1 cellular context compared by ENCODE assay signal in genomic region chr19:47109541-47110375, GRCh38.
TF ChIP-seq lines count a peak whose summit lies in the region.

No MANE protein-coding gene starts in this region.

TF ChIP-seq in K562, 482 proteins besides CTCF, POLR2A, EP300 and RAD21 (continued from another document):
- peak; percentile 77 for TF ChIP-seq NEUROD1 (IDR thresholded peaks at IDR 0.05; ENCODE audit: borderline replicate concordance, low read depth, low read length, partially characterized antibody)
- peak; percentile 65 for TF ChIP-seq ARID4B (CRISPR knock-in tag; IDR thresholded peaks at IDR 0.05)
- TF ChIP-seq CREM (IDR thresholded peaks at IDR 0.05; ENCODE audit: low read depth), result peak; percentile 84
- 0 out of 2 replicates have a peak, but pooled peaks have one; percentile 50 for TF ChIP-seq ZNF197 (CRISPR knock-in tag; IDR thresholded peaks at IDR 0.05; ENCODE audit: low read depth)
- TF ChIP-seq NFXL1 (CRISPR knock-in tag; IDR thresholded peaks at IDR 0.05), result peak; percentile 21; the same call in 1 of the 2 replicates
- TF ChIP-seq GTF2B (IDR thresholded peaks at IDR 0.05; ENCODE audit: extremely low read depth, insufficient read length), result peak; percentile 51
- no peak for TF ChIP-seq OTX1 (CRISPR knock-in tag; IDR thresholded peaks at IDR 0.05)
- no peak for TF ChIP-seq ZNF134 (CRISPR knock-in tag; conservative IDR thresholded peaks at IDR 0.05)
- 0 out of 2 replicates have a peak, but pooled peaks have one; percentile 39 for TF ChIP-seq MTA3 (IDR thresholded peaks at IDR 0.05; ENCODE audit: borderline replicate concordance)
- no peak for TF ChIP-seq ZNF77 (CRISPR knock-in tag; IDR thresholded peaks at IDR 0.05)
- peak; percentile 92 for TF ChIP-seq NFE2 (IDR thresholded peaks at IDR 0.05; ENCODE audit: low read depth)
- TF ChIP-seq TFAM (CRISPR knock-in tag; conservative IDR thresholded peaks at IDR 0.05), result no peak
- no peak for TF ChIP-seq PBX2 (CRISPR knock-in tag; IDR thresholded peaks at IDR 0.05; ENCODE audit: low read depth)
- TF ChIP-seq PBX2 (tag; conservative IDR thresholded peaks at IDR 0.05; ENCODE audit: low read depth), result peak; percentile 87
- TF ChIP-seq ERF (CRISPR knock-in tag; IDR thresholded peaks at IDR 0.05), result 0 out of 2 replicates have a peak, but pooled peaks have one; percentile 11
- no peak for TF ChIP-seq BRF2 (IDR thresholded peaks at IDR 0.05; ENCODE audit: borderline replicate concordance, insufficient read depth, insufficient read length)
- TF ChIP-seq PHF8 (IDR thresholded peaks at IDR 0.05; ENCODE audit: borderline replicate concordance, low read length), result peak; percentile 23; the same call in 1 of the 2 replicates
- TF ChIP-seq CXXC5 (CRISPR knock-in tag; IDR thresholded peaks at IDR 0.05), result peak; percentile 81
- TF ChIP-seq TCF15 (CRISPR knock-in tag; IDR thresholded peaks at IDR 0.05), result no peak
- TF ChIP-seq ZNF12 (CRISPR knock-in tag; IDR thresholded peaks at IDR 0.05), result no peak
- peak; percentile 6 to 48; a peak in 1 of 4 replicates for TF ChIP-seq FOXA3 (CRISPR knock-in tag; conservative IDR thresholded peaks at IDR 0.05 in 1 of 2, IDR thresholded peaks at IDR 0.05 in 1 of 2)
- 0 out of 4 replicates have a peak, but pooled peaks of 1 of the 2 experiments have one; percentile 8 for TF ChIP-seq TEAD1 (CRISPR knock-in tag; IDR thresholded peaks at IDR 0.05)
- TF ChIP-seq MEIS2 (IDR thresholded peaks at IDR 0.05; ENCODE audit: partially characterized antibody), result peak; percentile 89
- TF ChIP-seq ASH1L (IDR thresholded peaks at IDR 0.05; ENCODE audit: borderline replicate concordance, low read depth, partially characterized antibody), result no peak
- peak; percentile 80 for TF ChIP-seq BRD9 (IDR thresholded peaks at IDR 0.05; ENCODE audit: low read depth, partially characterized antibody)
- TF ChIP-seq KLF13 (tag; IDR thresholded peaks at IDR 0.05; ENCODE audit: borderline replicate concordance, low read depth), result 0 out of 2 replicates have a peak, but pooled peaks have one; percentile 55
- 0 out of 2 replicates have a peak, but pooled peaks have one; percentile 10 for TF ChIP-seq CHD2 (IDR thresholded peaks at IDR 0.05; ENCODE audit: low read depth, low read length)
- TF ChIP-seq ZNF311 (CRISPR knock-in tag; IDR thresholded peaks at IDR 0.05), result peak; percentile 27; the same call in 1 of the 2 replicates
- no peak for TF ChIP-seq HCFC1 (IDR thresholded peaks at IDR 0.05; ENCODE audit: low read depth, low read length)
- TF ChIP-seq TAF1 (IDR thresholded peaks at IDR 0.05; ENCODE audit: control insufficient read depth, extremely low read depth, insufficient read depth, low read length, severe bottlenecking), result peak; percentile 80
- TF ChIP-seq NFRKB (IDR thresholded peaks at IDR 0.05; ENCODE audit: low read depth), result peak; percentile 75
- 0 out of 2 replicates have a peak, but pooled peaks have one; percentile 30 for TF ChIP-seq ETV5 (CRISPR knock-in tag; IDR thresholded peaks at IDR 0.05; ENCODE audit: low read depth)
- TF ChIP-seq FOXK2 (conservative IDR thresholded peaks at IDR 0.05 in 1 of 2, IDR thresholded peaks at IDR 0.05 in 1 of 2; ENCODE audit: low read depth in 2 of 2), result peak; percentile 95 to 97
- TF ChIP-seq, protein P1, sequence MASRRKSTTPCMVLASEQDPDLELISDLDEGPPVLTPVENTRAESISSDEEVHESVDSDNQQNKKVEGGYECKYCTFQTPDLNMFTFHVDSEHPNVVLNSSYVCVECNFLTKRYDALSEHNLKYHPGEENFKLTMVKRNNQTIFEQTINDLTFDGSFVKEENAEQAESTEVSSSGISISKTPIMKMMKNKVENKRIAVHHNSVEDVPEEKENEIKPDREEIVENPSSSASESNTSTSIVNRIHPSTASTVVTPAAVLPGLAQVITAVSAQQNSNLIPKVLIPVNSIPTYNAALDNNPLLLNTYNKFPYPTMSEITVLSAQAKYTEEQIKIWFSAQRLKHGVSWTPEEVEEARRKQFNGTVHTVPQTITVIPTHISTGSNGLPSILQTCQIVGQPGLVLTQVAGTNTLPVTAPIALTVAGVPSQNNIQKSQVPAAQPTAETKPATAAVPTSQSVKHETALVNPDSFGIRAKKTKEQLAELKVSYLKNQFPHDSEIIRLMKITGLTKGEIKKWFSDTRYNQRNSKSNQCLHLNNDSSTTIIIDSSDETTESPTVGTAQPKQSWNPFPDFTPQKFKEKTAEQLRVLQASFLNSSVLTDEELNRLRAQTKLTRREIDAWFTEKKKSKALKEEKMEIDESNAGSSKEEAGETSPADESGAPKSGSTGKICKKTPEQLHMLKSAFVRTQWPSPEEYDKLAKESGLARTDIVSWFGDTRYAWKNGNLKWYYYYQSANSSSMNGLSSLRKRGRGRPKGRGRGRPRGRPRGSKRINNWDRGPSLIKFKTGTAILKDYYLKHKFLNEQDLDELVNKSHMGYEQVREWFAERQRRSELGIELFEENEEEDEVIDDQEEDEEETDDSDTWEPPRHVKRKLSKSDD (conservative IDR thresholded peaks at IDR 0.05; ENCODE audit: low read length), result 0 out of 2 replicates have a peak, but pooled peaks have one; percentile 14
- TF ChIP-seq SP1 (CRISPR knock-in tag; IDR thresholded peaks at IDR 0.05), result peak; percentile 58
- TF ChIP-seq, protein P2, sequence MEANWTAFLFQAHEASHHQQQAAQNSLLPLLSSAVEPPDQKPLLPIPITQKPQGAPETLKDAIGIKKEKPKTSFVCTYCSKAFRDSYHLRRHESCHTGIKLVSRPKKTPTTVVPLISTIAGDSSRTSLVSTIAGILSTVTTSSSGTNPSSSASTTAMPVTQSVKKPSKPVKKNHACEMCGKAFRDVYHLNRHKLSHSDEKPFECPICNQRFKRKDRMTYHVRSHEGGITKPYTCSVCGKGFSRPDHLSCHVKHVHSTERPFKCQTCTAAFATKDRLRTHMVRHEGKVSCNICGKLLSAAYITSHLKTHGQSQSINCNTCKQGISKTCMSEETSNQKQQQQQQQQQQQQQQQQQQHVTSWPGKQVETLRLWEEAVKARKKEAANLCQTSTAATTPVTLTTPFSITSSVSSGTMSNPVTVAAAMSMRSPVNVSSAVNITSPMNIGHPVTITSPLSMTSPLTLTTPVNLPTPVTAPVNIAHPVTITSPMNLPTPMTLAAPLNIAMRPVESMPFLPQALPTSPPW (CRISPR knock-in tag; IDR thresholded peaks at IDR 0.05), result peak; percentile 91
- TF ChIP-seq JUND (IDR thresholded peaks at IDR 0.05; ENCODE audit: borderline replicate concordance, low read depth, low read length), result peak; percentile 63
- TF ChIP-seq JUND (tag; IDR thresholded peaks at IDR 0.05; ENCODE audit: borderline replicate concordance, low read depth, low read length), result no peak; the same call in 2 of the 3 replicates
- TF ChIP-seq POLR3A (IDR thresholded peaks at IDR 0.05; ENCODE audit: borderline replicate concordance, extremely low read depth, insufficient read depth, insufficient read length), result no peak
- TF ChIP-seq ETV1 (tag; conservative IDR thresholded peaks at IDR 0.05; ENCODE audit: low read depth), result 0 out of 2 replicates have a peak, but pooled peaks have one; percentile 51
- TF ChIP-seq ZFPM2 (CRISPR knock-in tag; IDR thresholded peaks at IDR 0.05), result 0 out of 2 replicates have a peak, but pooled peaks have one; percentile 48
- TF ChIP-seq, protein P3, sequence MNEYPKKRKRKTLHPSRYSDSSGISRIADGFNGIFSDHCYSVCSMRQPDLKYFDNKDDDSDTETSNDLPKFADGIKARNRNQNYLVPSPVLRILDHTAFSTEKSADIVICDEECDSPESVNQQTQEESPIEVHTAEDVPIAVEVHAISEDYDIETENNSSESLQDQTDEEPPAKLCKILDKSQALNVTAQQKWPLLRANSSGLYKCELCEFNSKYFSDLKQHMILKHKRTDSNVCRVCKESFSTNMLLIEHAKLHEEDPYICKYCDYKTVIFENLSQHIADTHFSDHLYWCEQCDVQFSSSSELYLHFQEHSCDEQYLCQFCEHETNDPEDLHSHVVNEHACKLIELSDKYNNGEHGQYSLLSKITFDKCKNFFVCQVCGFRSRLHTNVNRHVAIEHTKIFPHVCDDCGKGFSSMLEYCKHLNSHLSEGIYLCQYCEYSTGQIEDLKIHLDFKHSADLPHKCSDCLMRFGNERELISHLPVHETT (CRISPR knock-in tag; conservative IDR thresholded peaks at IDR 0.05 in 1 of 2, IDR thresholded peaks at IDR 0.05 in 1 of 2), result peak in 1 of 2 experiments; percentile 73; a peak in 1 of 4 replicates
- no peak for TF ChIP-seq GTF2A2 (tag; IDR thresholded peaks at IDR 0.05)
- TF ChIP-seq, protein P4, sequence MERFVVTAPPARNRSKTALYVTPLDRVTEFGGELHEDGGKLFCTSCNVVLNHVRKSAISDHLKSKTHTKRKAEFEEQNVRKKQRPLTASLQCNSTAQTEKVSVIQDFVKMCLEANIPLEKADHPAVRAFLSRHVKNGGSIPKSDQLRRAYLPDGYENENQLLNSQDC (CRISPR knock-in tag; IDR thresholded peaks at IDR 0.05), result no peak
- no peak for TF ChIP-seq HMGN3 (IDR thresholded peaks at IDR 0.05; ENCODE audit: borderline replicate concordance, extremely low read depth, insufficient read length, low read depth, low read length)
- TF ChIP-seq LEF1 (IDR thresholded peaks at IDR 0.05), result peak; percentile 67
